Comparison of ENCODE assay signal across 9 cellular contexts in genomic region chr4:109801895-109802319, GRCh38. TPM values are rescaled to one million over a fixed set of nuclear protein-coding genes. Genes with fewer than 3 reads are reported as not detected.
DNase-seq lines count a peak whose midpoint lies in the region; ATAC-seq and TF ChIP-seq lines count a peak whose summit lies in the region.
"Had no signal": no experiment of that assay in that cellular context is flagged by ENCODE, and none has a peak within 500 bp of the region (broad histone marks: within the 10 kb centered on the region; RNA-seq: fewer than 3 reads in every experiment).

TSS of gene CFI (minus strand) at chr4:109801999. CDS start at chr4:109801971, 28 bp downstream.

- H3K18ac ChIP-seq in IMR-90 (ENCODE audit: low read depth, low read length), result no peak within 1 kb of the TSS

- H4K5ac ChIP-seq in IMR-90 (ENCODE audit: low read depth, low read length), result no peak within 1 kb of the TSS

- CTCF ChIA-PET in IMR-90 (lab: Yijun Ruan, JAX), result no interaction called here

- TF ChIP-seq RAD21 in IMR-90 (IDR thresholded peaks at IDR 0.05; ENCODE audit: low read length), result no peak

- H3K9me3 ChIP-seq in IMR-90 (ENCODE audit: control insufficient read depth, insufficient read depth, low read length) (no peaks in the 10 kb centered on the region), thyroid gland (no peaks in the 10 kb centered on the region), tibial artery (no peaks in the 10 kb centered on the region)
- H3K9me3 ChIP-seq in effector memory CD4-positive, alpha-beta T cell (ENCODE audit: control insufficient read depth, low read length), result no peaks in the 10 kb centered on the region

- no peak within 1 kb of the TSS for H2BK20ac ChIP-seq in IMR-90 (ENCODE audit: low read depth, low read length)

- peaks cover 1% of the 10 kb centered on the region; the same call in 1 of the 2 replicates for H3K27me3 ChIP-seq in IMR-90 (ENCODE audit: control insufficient read depth, insufficient read depth, low read length)
- no peaks in the 10 kb centered on the region for H3K27me3 ChIP-seq in thyroid gland
- no peaks in the 10 kb centered on the region for H3K27me3 ChIP-seq in effector memory CD4-positive, alpha-beta T cell (replicated peaks; ENCODE audit: control insufficient read depth, insufficient read depth, low read length, poor library complexity, severe bottlenecking)
- peaks cover 0 to 2% of the 10 kb centered on the region in 2 donors for H3K27me3 ChIP-seq in tibial artery

- dilution Hi-C loops in IMR-90 (cut with HindIII; ENCODE audit: low sequenced_read_pairs, unreplicated experiment), result no loop called here

- H4K8ac ChIP-seq in IMR-90 (ENCODE audit: low read depth in 2 of 2, low read length in 2 of 2), result no peak within 1 kb of the TSS

- BruUV-seq in IMR-90 (replicated peaks; lab: Mats Ljungman, UMichigan), result no TSS peak

- no peak within 1 kb of the TSS for H2BK120ac ChIP-seq in IMR-90 (ENCODE audit: low read depth, low read length)

- H2AK9ac ChIP-seq in IMR-90 (replicated peaks; ENCODE audit: low read depth, low read length, poor library complexity), result no peak within 1 kb of the TSS

- no peak within 1 kb of the TSS for H2BK5ac ChIP-seq in IMR-90 (ENCODE audit: low read depth, low read length, poor library complexity, severe bottlenecking)

- no peak within 1 kb of the TSS for H3K23ac ChIP-seq in IMR-90 (ENCODE audit: low read depth, low read length)

- H4K20me1 ChIP-seq in IMR-90 (ENCODE audit: insufficient read depth, low read length), result no peaks in the 10 kb centered on the region

- no peak within 1 kb of the TSS for H4K91ac ChIP-seq in IMR-90 (ENCODE audit: insufficient read depth, low read depth, low read length)

- ATAC-seq in IMR-90 (ENCODE audit: low read depth), result no peak
- ATAC-seq in HG02970 (IDR thresholded peaks at IDR 0.05; ENCODE audit: low FRiP score, unreplicated experiment), result no peak

- no peak within 1 kb of the TSS for H3K56ac ChIP-seq in IMR-90 (ENCODE audit: extremely low read depth, insufficient read depth, low read length)

- POLR2A ChIA-PET in IMR-90 (lab: Charles Lee; ENCODE audit: unreplicated experiment), result no interaction called here

- H3K4ac ChIP-seq in IMR-90 (ENCODE audit: low read depth, low read length), result no peak within 1 kb of the TSS

- H2BK15ac ChIP-seq in IMR-90 (ENCODE audit: low read depth, low read length), result no peak within 1 kb of the TSS

- DNase-seq in IMR-90 (peak; percentile 32), choroid plexus epithelial cell (ENCODE audit: low read depth) (peak; percentile 93), left kidney (ENCODE audit: low read depth, low spot score) (peak; percentile 59), thyroid gland (no peak), tibial artery (no peak), C1 segment of cervical spinal cord (lab: John Stamatoyannopoulos, UW) (no peak)
- no peak for DNase-seq in effector memory CD4-positive, alpha-beta T cell
- DNase-seq: stimulated activated CD4-positive, alpha-beta T cell treated with anti-CD3 and anti-CD28 coated beads, Interleukin-2, amount 100 ng/mL, for 48 hours had no signal

- no peak within 1 kb of the TSS for H3K4me2 ChIP-seq in IMR-90 (ENCODE audit: low read depth, low read length)

- no peak within 1 kb of the TSS for H3K14ac ChIP-seq in IMR-90 (replicated peaks; ENCODE audit: low read depth, low read length)

- in situ Hi-C loops in IMR-90 (cut with MboI; ENCODE audit: low sequenced_read_pairs), result no loop called here

- TF ChIP-seq CTCF in IMR-90 (conservative IDR thresholded peaks at IDR 0.05; ENCODE audit: low read depth, low read length), result no peak
- TF ChIP-seq CTCF in choroid plexus epithelial cell (conservative IDR thresholded peaks at IDR 0.05; ENCODE audit: low read depth, low read length), result no peak
- no peak for TF ChIP-seq CTCF in thyroid gland (IDR thresholded peaks at IDR 0.05)
- no peak for TF ChIP-seq CTCF in tibial artery (IDR thresholded peaks at IDR 0.05)

- intact Hi-C loops in IMR-90 (cut with micrococcal nuclease), result no loop called here
- intact Hi-C loops in thyroid gland (cut with DNase I), result no loop called here
- intact Hi-C loops in tibial artery (cut with DNase I; ENCODE audit: low total_unique reads), result no loop called here

- no peak within 1 kb of the TSS for H3K9ac ChIP-seq in IMR-90 (ENCODE audit: low read depth, low read length)

- TF ChIP-seq POLR2A in IMR-90 (IDR thresholded peaks at IDR 0.05; ENCODE audit: low read depth, low read length), result no peak
- TF ChIP-seq POLR2A in thyroid gland (IDR thresholded peaks at IDR 0.05), result no peak

- H3K9me1 ChIP-seq in IMR-90 (ENCODE audit: insufficient read depth, low read length), result no peaks in the 10 kb centered on the region; the same call in 1 of the 2 replicates

- no peak within 1 kb of the TSS for H2AFZ ChIP-seq in IMR-90 (replicated peaks; ENCODE audit: low read length, poor library complexity)

- H3K4me3 ChIP-seq in IMR-90 (ENCODE audit: insufficient read depth, low read depth, low read length), result no peak within 1 kb of the TSS
- H3K4me3 ChIP-seq in choroid plexus epithelial cell (ENCODE audit: low read depth, low read length), result peak within 1 kb of the TSS; percentile 52
- no peak within 1 kb of the TSS for H3K4me3 ChIP-seq in thyroid gland (replicated peaks in 1 of 3)
- H3K4me3 ChIP-seq in effector memory CD4-positive, alpha-beta T cell (ENCODE audit: insufficient read depth, low read depth, low read length, poor library complexity, severe bottlenecking), result no peak within 1 kb of the TSS
- H3K4me3 ChIP-seq in tibial artery, result no peak within 1 kb of the TSS

- H3K4me1 ChIP-seq in IMR-90 (ENCODE audit: control insufficient read depth, insufficient read depth, low read length), result no peaks in the 10 kb centered on the region
- peaks cover 0 to 13% of the 10 kb centered on the region in 2 donors for H3K4me1 ChIP-seq in thyroid gland
- no peaks in the 10 kb centered on the region for H3K4me1 ChIP-seq in effector memory CD4-positive, alpha-beta T cell (ENCODE audit: control insufficient read depth, insufficient read depth, low read length, poor library complexity, severe bottlenecking)
- no peaks in the 10 kb centered on the region for H3K4me1 ChIP-seq in tibial artery

- no peak within 1 kb of the TSS for H2AK5ac ChIP-seq in IMR-90 (ENCODE audit: low read depth, low read length)

- WGBS in IMR-90 (ENCODE audit: extremely low coverage in 2 of 2, insufficient read length in 1 of 2), 2 experiments, result no CpG with 5 or more reads among the region's 2 CpGs
- WGBS in thyroid gland, 2 donors, result 30 to 44% methylated on average over 2 of the region's 2 CpGs

- no peaks in the 10 kb centered on the region for H3K36me3 ChIP-seq in IMR-90 (ENCODE audit: control insufficient read depth, insufficient read depth, low read length)
- H3K36me3 ChIP-seq in thyroid gland, result no peaks in the 10 kb centered on the region
- H3K36me3 ChIP-seq in effector memory CD4-positive, alpha-beta T cell (ENCODE audit: control insufficient read depth, insufficient read depth, low read length), result no peaks in the 10 kb centered on the region
- no peaks in the 10 kb centered on the region for H3K36me3 ChIP-seq in tibial artery

- no peaks in the 10 kb centered on the region for H3K79me1 ChIP-seq in IMR-90 (ENCODE audit: low read depth in 1 of 2, low read length in 2 of 2)

- H3K27ac ChIP-seq in IMR-90 (ENCODE audit: insufficient read depth, low read length) (no peak within 1 kb of the TSS), thyroid gland (peak within 1 kb of the TSS; percentile 11 to 28 (median 12)), tibial artery (no peak within 1 kb of the TSS)
- H3K27ac ChIP-seq in effector memory CD4-positive, alpha-beta T cell (ENCODE audit: insufficient read depth, low read length, poor library complexity, severe bottlenecking), result no peak within 1 kb of the TSS

TF ChIP-seq in IMR-90, 13 proteins besides CTCF, POLR2A, EP300 and RAD21:
- TF ChIP-seq MAFK (IDR thresholded peaks at IDR 0.05; ENCODE audit: low read depth, low read length) (no peak), RCOR1 (IDR thresholded peaks at IDR 0.05; ENCODE audit: insufficient replicate concordance, low read length) (no peak), ELK1 (IDR thresholded peaks at IDR 0.05; ENCODE audit: borderline replicate concordance, low read depth, low read length) (no peak), MAZ (IDR thresholded peaks at IDR 0.05; ENCODE audit: borderline replicate concordance, low read depth, low read length) (no peak), MXI1 (IDR thresholded peaks at IDR 0.05; ENCODE audit: borderline replicate concordance, low read depth, low read length) (no peak), BHLHE40 (IDR thresholded peaks at IDR 0.05; ENCODE audit: low read depth, low read length) (no peak), SMC3 (IDR thresholded peaks at IDR 0.05; ENCODE audit: low read depth, low read length) (no peak), CHD1 (IDR thresholded peaks at IDR 0.05; ENCODE audit: low read depth, low read length) (no peak), USF2 (IDR thresholded peaks at IDR 0.05; ENCODE audit: low read depth, low read length) (no peak)

RNA-seq across cellular contexts. Expression of gene CFI, which starts in this region (rescaled TPM):
- total RNA-seq in IMR-90 (2012; rRNA removed), result 0.18 and 0.28 TPM in 2 replicates
- 0.10 and 0.12 TPM in 2 replicates for polyA plus RNA-seq in IMR-90 (2012; rRNA removed)
- polyA plus RNA-seq in IMR-90 (2012; cell fraction: cytosol; rRNA removed), result 0.02 TPM in 2 replicates
- 0.46 TPM in 1 of 2 replicates, not detected in the other for polyA plus RNA-seq in IMR-90 (2012; cell fraction: nucleus; rRNA removed; ENCODE audit: low replicate concordance)
- total RNA-seq in thyroid gland, result 10 to 100 TPM; 21.2 to 58.5 (median 28.3) TPM

Comparison
In these comparisons a context has a peak if more than half of its experiments do, and no peak if none do; other contexts are left out.
1. RNA of gene CFI (total RNA-seq): 21.2 to 58.5 TPM in thyroid gland; 0.18 to 0.28 TPM in IMR-90; every median in the first group is over 10 times any median in the second.
2. Peak in DNase-seq in IMR-90; RNA of the gene not detected or under 1 TPM.
3. DNase-seq: peak in choroid plexus epithelial cell (single experiment) and left kidney (single experiment); none in thyroid gland (0 of 2), effector memory CD4-positive, alpha-beta T cell (0 of 3), tibial artery (0 of 2) and C1 segment of cervical spinal cord (0 of 14).
4. H3K27ac ChIP-seq: peak in thyroid gland (3 of 3); none in IMR-90 (single experiment), effector memory CD4-positive, alpha-beta T cell (single experiment) and tibial artery (0 of 2).